In genomic region chr2:152925540-152926448, GRCh38 we compare ENCODE assay signal across 8 cellular contexts.
DNase-seq lines count a peak whose midpoint lies in the region; ATAC-seq and TF ChIP-seq lines count a peak whose summit lies in the region.

No MANE protein-coding gene starts in this region.

- in situ Hi-C loops in G401 (cut with HindIII; ENCODE audit: low sequenced_read_pairs) = no loop called here

- peak; percentile 42 for DNase-seq in G401 (ENCODE audit: low spot score)
- DNase-seq in GM20000 (ENCODE audit: low spot score) = peak; percentile 46
- DNase-seq in NCI-H69 (lab: John Stamatoyannopoulos, UW) = peak; percentile 80
- DNase-seq in activated T-cell treated with anti-CD3 and anti-CD28 coated beads, Interleukin-2, amount 50 U/mL, for 48 hours = peak; percentile 66 to 68
- no peak for DNase-seq in left ventricle myocardium inferior
- peak; percentile 5 to 37 for DNase-seq in stimulated activated CD4-positive, alpha-beta T cell treated with anti-CD3 and anti-CD28 coated beads, Interleukin-12 subunit alpha, Interleukin-12 subunit beta, amount 100 ng/mL, for 24 hours (ENCODE audit: low read depth in 2 of 2)
- no peak for DNase-seq in OCI-M2 (lab: John Stamatoyannopoulos, UW; ENCODE audit: unreplicated experiment)

- H3K36me3 ChIP-seq in left ventricle myocardium inferior = no peaks in the 10 kb centered on the region

- H3K4me3 ChIP-seq in left ventricle myocardium inferior = no peak overlapping the region

- H3K27me3 ChIP-seq in left ventricle myocardium inferior (ENCODE audit: low read depth) = peaks cover 8% of the 10 kb centered on the region

- no peak overlapping the region for H3K27ac ChIP-seq in left ventricle myocardium inferior (replicated peaks)

- H3K9me3 ChIP-seq in left ventricle myocardium inferior (replicated peaks) = no peaks in the 10 kb centered on the region

- ATAC-seq in HG03460 (IDR thresholded peaks at IDR 0.05; ENCODE audit: unreplicated experiment) = peak; percentile 92

- intact Hi-C loops in left ventricle myocardium inferior (cut with micrococcal nuclease) = no loop called here

- no peaks in the 10 kb centered on the region for H3K4me1 ChIP-seq in left ventricle myocardium inferior

- TF ChIP-seq CTCF in GM20000 (IDR thresholded peaks at IDR 0.05; ENCODE audit: extremely low read depth, missing control alignments) (peak; percentile 87), left ventricle myocardium inferior (IDR thresholded peaks at IDR 0.05; ENCODE audit: borderline replicate concordance) (peak; percentile 52)

Comparison
In these comparisons a context has a peak if more than half of its experiments do, and no peak if none do; other contexts are left out.
1. DNase-seq: peak in G401 (single experiment), GM20000 (single experiment), NCI-H69 (single experiment), activated T-cell treated with anti-CD3 and anti-CD28 coated beads, Interleukin-2, amount 50 U/mL, for 48 hours (2 of 2) and stimulated activated CD4-positive, alpha-beta T cell treated with anti-CD3 and anti-CD28 coated beads, Interleukin-12 subunit alpha, Interleukin-12 subunit beta, amount 100 ng/mL, for 24 hours (2 of 2); none in left ventricle myocardium inferior (single experiment) and OCI-M2 (single experiment).